2 cellular contexts compared by ENCODE assay signal in genomic region chr12:43917896-43918295, GRCh38.
TF ChIP-seq lines count a peak whose summit lies in the region.

No MANE protein-coding gene starts in this region.

TF ChIP-seq in SK-N-SH, 30 proteins besides CTCF, POLR2A, EP300 and RAD21 (continued from another document):
- TF ChIP-seq MXI1 (IDR thresholded peaks at IDR 0.05; ENCODE audit: low read depth, low read length) = no peak
TF ChIP-seq in SK-N-SH: peak in this region for 0.

TF ChIP-seq in SK-N-SH treated with all-trans-retinoic acid at 6 μM for 48 hours, 23 proteins besides CTCF, POLR2A, EP300 and RAD21 (continued from another document):
- TF ChIP-seq ZFP3 (CRISPR knock-in tag; IDR thresholded peaks at IDR 0.05) = no peak
- TF ChIP-seq ARNTL (CRISPR knock-in tag; IDR thresholded peaks at IDR 0.05; ENCODE audit: borderline replicate concordance, low read depth) = no peak
- no peak for TF ChIP-seq ZFP30 (CRISPR knock-in tag; IDR thresholded peaks at IDR 0.05)
- no peak for TF ChIP-seq TOX (CRISPR knock-in tag; IDR thresholded peaks at IDR 0.05; ENCODE audit: borderline replicate concordance)
- TF ChIP-seq GLIS3 (CRISPR knock-in tag; IDR thresholded peaks at IDR 0.05) = no peak
- TF ChIP-seq ZNF70 (CRISPR knock-in tag; IDR thresholded peaks at IDR 0.05) = no peak
- TF ChIP-seq TSHZ2 (CRISPR knock-in tag; IDR thresholded peaks at IDR 0.05) = no peak
- TF ChIP-seq CSDC2 (CRISPR knock-in tag; IDR thresholded peaks at IDR 0.05) = no peak
